In the genomic region with DNA sequence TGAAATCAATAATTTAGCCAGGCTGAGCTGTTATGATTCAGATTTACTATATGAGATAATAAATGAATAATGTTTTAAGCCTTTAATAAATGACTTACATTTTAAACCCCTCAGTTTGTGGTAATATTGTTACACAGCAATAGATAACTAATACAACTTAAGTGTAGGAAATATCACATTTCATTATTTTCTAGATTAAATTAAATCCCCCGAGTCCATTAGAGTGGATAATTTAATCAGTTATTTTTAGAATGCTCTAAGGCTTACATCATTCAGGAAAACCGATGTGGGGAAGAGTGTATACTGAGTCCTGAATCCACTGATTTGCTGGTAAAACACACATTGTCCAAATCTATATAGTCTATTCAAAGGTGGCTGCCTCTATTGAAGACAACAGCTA, we compare ENCODE assay signal across 25 cellular contexts.
"Had no signal": no experiment of that assay in that cellular context is flagged by ENCODE, and none has a peak within 500 bp of the region (broad histone marks: within the 10 kb centered on the region; RNA-seq: fewer than 3 reads in every experiment).

No MANE protein-coding gene starts in this region.

- H2AFZ ChIP-seq: neural progenitor cell had no signal

- H3K9me3 ChIP-seq: adrenal gland, breast epithelium, lower lobe of right lung, ovary, psoas muscle, right atrium auricular region, spleen, upper lobe of right lung had no signal

- H3K36me3 ChIP-seq: adrenal gland, breast epithelium, lower lobe of right lung, neural progenitor cell, ovary, right atrium auricular region, spleen, upper lobe of right lung had no signal

- H3K4me2 ChIP-seq: neural progenitor cell had no signal

- H3K4me3 ChIP-seq: adrenal gland, breast epithelium, coronary artery, lower lobe of right lung, neural progenitor cell, ovary, psoas muscle, right atrium auricular region, spleen, upper lobe of right lung had no signal

- H3K27ac ChIP-seq: adrenal gland, coronary artery, foreskin keratinocyte, lower lobe of right lung, neural progenitor cell, ovary, psoas muscle, right atrium auricular region, upper lobe of right lung had no signal

- ATAC-seq: activated T-cell treated with anti-CD3 and anti-CD28 coated beads, Interleukin-2, amount 50 U/mL, for 4 hours; foreskin keratinocyte; left lobe of liver; lower lobe of right lung; naive thymus-derived CD4-positive, alpha-beta T cell; psoas muscle; upper lobe of right lung had no signal

- H3K4me1 ChIP-seq: breast epithelium, psoas muscle had no signal

- H3K9ac ChIP-seq: neural progenitor cell had no signal

- H3K27me3 ChIP-seq: adrenal gland, breast epithelium, foreskin keratinocyte, neural progenitor cell, ovary, right atrium auricular region, spleen, upper lobe of right lung had no signal

- DNase-seq: activated CD4-positive, alpha-beta T cell treated with anti-CD3 and anti-CD28 coated beads for 4 hours; activated CD4-positive, alpha-beta T cell treated with anti-CD3 and anti-CD28 coated beads, Interleukin-2, amount 50 U/mL, for 48 hours; activated CD4-positive, CD25-positive, alpha-beta regulatory T cell; activated CD8-positive, alpha-beta memory T cell treated with anti-CD3 and anti-CD28 coated beads, Interleukin-2, amount 50 U/mL, for 48 hours; activated naive CD4-positive, alpha-beta T cell; activated T-cell treated with anti-CD3 and anti-CD28 coated beads, Interleukin-2, amount 50 U/mL, for 4 hours; adrenal gland; effector CD4-positive, alpha-beta T cell; erythroblast; foreskin keratinocyte; kidney; lower lobe of right lung; naive thymus-derived CD4-positive, alpha-beta T cell; ovary; psoas muscle; spleen; stimulated activated CD4-positive, alpha-beta T cell treated with anti-CD3 and anti-CD28 coated beads, Interleukin-4, amount 100 ng/mL, for 1 hour; stimulated activated naive CD4-positive, alpha-beta T cell treated with Interleukin-2 at 50 U/mL for 16 hours; T1000; upper lobe of right lung had no signal
